19 cellular contexts compared by ENCODE assay signal in genomic region chr4:1002631-1003251, GRCh38. TPM values are rescaled to one million over a fixed set of nuclear protein-coding genes. Genes with fewer than 3 reads are reported as not detected.
A peak's percentile ranks its signal among the peaks of the same experiment; 100 is the strongest.
DNase-seq lines count a peak whose midpoint lies in the region; TF ChIP-seq lines count a peak whose summit lies in the region.
"Had no signal": no experiment of that assay in that cellular context is flagged by ENCODE, and none has a peak within 500 bp of the region (broad histone marks: within the 10 kb centered on the region; RNA-seq: fewer than 3 reads in every experiment).

No MANE protein-coding gene starts in this region.

- DNase-seq in Caco-2, result no peak
- no peak for DNase-seq in hepatocyte (ENCODE audit: low spot score)
- no peak for DNase-seq in neuronal stem cell (ENCODE audit: low spot score)
- no peak for DNase-seq in NCI-H1048 (lab: John Stamatoyannopoulos, UW)
- DNase-seq in SIG-M5 treated with dmso at 0.1 percent for 504 hours (lab: John Stamatoyannopoulos, UW; ENCODE audit: unreplicated experiment), result no peak
- no peak for DNase-seq in vagina (ENCODE audit: extremely low spot score in 2 of 2)
- DNase-seq in NCI-H128 (lab: John Stamatoyannopoulos, UW; ENCODE audit: unreplicated experiment), result no peak
- DNase-seq: activated CD4-positive, alpha-beta T cell treated with anti-CD3 and anti-CD28 coated beads, Interleukin-2, amount 50 U/mL, for 48 hours; activated CD4-positive, CD25-positive, alpha-beta regulatory T cell; activated CD8-positive, alpha-beta memory T cell treated with anti-CD3 and anti-CD28 coated beads, Interleukin-2, amount 50 U/mL, for 48 hours; GDM1; HCEC 1CT; heart right ventricle; NCI-H187; T-helper 9 cell had no signal

- peak overlapping the region; percentile 90 for H3K18ac ChIP-seq in neuronal stem cell (ENCODE audit: low read length)

- peaks cover 22% of the 10 kb centered on the region for H3K36me3 Mint-ChIP-seq in Caco-2 (ENCODE audit: insufficient read depth, unreplicated experiment)

- H2AFZ ChIP-seq in hepatocyte (no peak overlapping the region), neuronal stem cell (ENCODE audit: low read length) (no peak overlapping the region)

- no peaks in the 10 kb centered on the region for H3K79me2 ChIP-seq in hepatocyte

- no peaks in the 10 kb centered on the region for H3K79me1 ChIP-seq in neuronal stem cell (ENCODE audit: low read depth, low read length)

- H3K9me3 ChIP-seq in Caco-2, result peaks cover 7% of the 10 kb centered on the region; the same call in 1 of the 2 replicates
- H3K9me3 ChIP-seq in HUES6 (ENCODE audit: control insufficient read depth, insufficient read depth, low read depth, low read length), result peaks cover 3% of the 10 kb centered on the region; the same call in 1 of the 2 replicates
- H3K9me3 ChIP-seq in hepatocyte (ENCODE audit: low read depth), result no peaks in the 10 kb centered on the region
- H3K9me3 ChIP-seq in neuronal stem cell (replicated peaks in 1 of 2; ENCODE audit: control insufficient read depth in 2 of 2, insufficient read depth in 1 of 2, low read depth in 1 of 2, low read length in 2 of 2), result peaks cover 6% of the 10 kb centered on the region in 2 donors
- H3K9me3 ChIP-seq in vagina, result no peaks in the 10 kb centered on the region
- H3K9me3 ChIP-seq: breast epithelium, heart right ventricle had no signal

- H3K27me3 Mint-ChIP-seq in Caco-2 (ENCODE audit: insufficient read depth, unreplicated experiment), result peaks cover 6% of the 10 kb centered on the region

- POLR2A ChIA-PET in Caco-2 (lab: Charles Lee), result no interaction called here

- H2BK120ac ChIP-seq in neuronal stem cell (ENCODE audit: low read depth, low read length), result no peak overlapping the region

- no peaks in the 10 kb centered on the region for H3K9me2 ChIP-seq in hepatocyte (replicated peaks; ENCODE audit: insufficient read depth)

- H3K4me1 Mint-ChIP-seq in Caco-2 (ENCODE audit: low read depth, unreplicated experiment), result no peaks in the 10 kb centered on the region

- intact Hi-C loops in Caco-2 (cut with micrococcal nuclease; ENCODE audit: unreplicated experiment) (no loop called here), vagina (cut with DNase I) (no loop called here)

- peak overlapping the region; percentile 80 for H3K23ac ChIP-seq in neuronal stem cell (ENCODE audit: low read depth, low read length, poor library complexity)

- H2BK5ac ChIP-seq in neuronal stem cell (ENCODE audit: low read length), result peak overlapping the region; percentile 39

- CTCF ChIA-PET in Caco-2 (lab: Charles Lee), result no interaction called here

- H4K20me1 ChIP-seq in hepatocyte (ENCODE audit: insufficient read depth, poor library complexity, severe bottlenecking), result no peaks in the 10 kb centered on the region

- peak overlapping the region; percentile 73 for H3K4me2 ChIP-seq in hepatocyte
- peak overlapping the region; percentile 45 for H3K4me2 ChIP-seq in neuronal stem cell (ENCODE audit: insufficient read depth, low read length, poor library complexity, severe bottlenecking)

- peaks cover 10% of the 10 kb centered on the region for H3K9me3 Mint-ChIP-seq in Caco-2 (ENCODE audit: unreplicated experiment)

- no peaks in the 10 kb centered on the region for H3K27me3 ChIP-seq in Caco-2 (replicated peaks; ENCODE audit: control insufficient read depth, insufficient read depth, low read length)
- peaks cover 98% of the 10 kb centered on the region for H3K27me3 ChIP-seq in HUES6 (ENCODE audit: control insufficient read depth, insufficient read depth, low read length)
- peaks cover 60% of the 10 kb centered on the region for H3K27me3 ChIP-seq in hepatocyte
- peaks cover 28 to 88% (median 78%) of the 10 kb centered on the region in 3 experiments for H3K27me3 ChIP-seq in neuronal stem cell (ENCODE audit: control insufficient read depth in 3 of 3, insufficient read depth in 3 of 3, low read depth in 1 of 3, low read length in 3 of 3)
- peaks cover 21% of the 10 kb centered on the region for H3K27me3 ChIP-seq in vagina

- no peak overlapping the region for H3K4me3 Mint-ChIP-seq in Caco-2 (ENCODE audit: unreplicated experiment)

- no peak overlapping the region for H3K27ac Mint-ChIP-seq in Caco-2 (ENCODE audit: unreplicated experiment)
- H3K27ac Mint-ChIP-seq: activated T-helper 2 cell treated with anti-CD3 and anti-CD28 coated beads, Interferon-gamma antibody, Interleukin-2, Interleukin-4, amounts not matched to agents 10 μg/mL and 5 μg/mL and 100 μg/mL, durations not matched to agents 14 hours and 24 hours and 36 hours had no signal

- no TSS peak for BruUV-seq in Caco-2 (replicated peaks; lab: Mats Ljungman, UMichigan)

- H4K8ac ChIP-seq in neuronal stem cell (ENCODE audit: low read depth, low read length), result no peak overlapping the region

- H2AK5ac ChIP-seq in neuronal stem cell (ENCODE audit: low read depth, low read length), result peak overlapping the region; percentile 70

- H3K27ac ChIP-seq in HUES6 (ENCODE audit: low read depth, low read length) (no peak overlapping the region), hepatocyte (no peak overlapping the region), neuronal stem cell (replicated peaks; ENCODE audit: low read length) (no peak overlapping the region), vagina (no peak overlapping the region)
- H3K27ac ChIP-seq: breast epithelium, C4-2B, heart right ventricle had no signal

- H3K14ac ChIP-seq in neuronal stem cell (ENCODE audit: low read length), result peak overlapping the region; percentile 21

- H3K9ac ChIP-seq in HUES6 (ENCODE audit: low read length) (no peak overlapping the region), neuronal stem cell (ENCODE audit: low read depth, low read length, poor library complexity) (no peak overlapping the region)

- H3K4me3 ChIP-seq in Caco-2 (ENCODE audit: low read depth, low read length), result peak overlapping the region; percentile 4; the same call in 1 of the 2 replicates
- peak overlapping the region; percentile 56 for H3K4me3 ChIP-seq in HUES6 (ENCODE audit: low read depth, low read length)
- H3K4me3 ChIP-seq in hepatocyte, result no peak overlapping the region
- peak overlapping the region in 1 of 2 donors; percentile 69 for H3K4me3 ChIP-seq in neuronal stem cell (ENCODE audit: low read length in 2 of 2)
- H3K4me3 ChIP-seq in vagina, result peak overlapping the region in 1 of 2 donors; percentile 33
- H3K4me3 ChIP-seq: heart right ventricle had no signal

- no peak overlapping the region for H3K4ac ChIP-seq in neuronal stem cell (ENCODE audit: low read length)

- H3K4me1 ChIP-seq in Caco-2, result peaks cover 5% of the 10 kb centered on the region
- peaks cover 12% of the 10 kb centered on the region for H3K4me1 ChIP-seq in HUES6 (ENCODE audit: control insufficient read depth, insufficient read depth, low read length)
- peaks cover 12% of the 10 kb centered on the region for H3K4me1 ChIP-seq in hepatocyte (ENCODE audit: insufficient read depth)
- H3K4me1 ChIP-seq in neuronal stem cell (ENCODE audit: control insufficient read depth in 2 of 2, insufficient read depth in 1 of 2, low read depth in 1 of 2, low read length in 2 of 2), result peaks cover 7 to 9% of the 10 kb centered on the region in 2 donors
- peaks cover 26% of the 10 kb centered on the region for H3K4me1 ChIP-seq in vagina

- TF ChIP-seq CTCF in Caco-2 (IDR thresholded peaks at IDR 0.05; ENCODE audit: insufficient read depth in 1 of 2, low read depth in 1 of 2, low read length in 1 of 2, severe bottlenecking in 1 of 2, unreplicated experiment in 1 of 2) (no peak), hepatocyte (IDR thresholded peaks at IDR 0.05; ENCODE audit: poor library complexity) (no peak), vagina (IDR thresholded peaks at IDR 0.05) (no peak)

- H2BK12ac ChIP-seq in neuronal stem cell (ENCODE audit: low read length), result no peak overlapping the region

- TF ChIP-seq POLR2A in vagina (IDR thresholded peaks at IDR 0.05), result no peak

- 11% methylated on average over 22 of the region's 75 CpGs for WGBS in hepatocyte (ENCODE audit: low lambda C conversion rate, missing lambda C conversion rate)
- WGBS in neuronal stem cell (ENCODE audit: extremely low coverage in 2 of 2, insufficient read length in 2 of 2, insufficient replicate concordance in 1 of 2), 2 donors, result no CpG with 5 or more reads among the region's 75 CpGs

- peak overlapping the region; percentile 53 for H4K91ac ChIP-seq in neuronal stem cell (ENCODE audit: low read depth, low read length, poor library complexity)

- no peak overlapping the region for H2BK15ac ChIP-seq in neuronal stem cell (ENCODE audit: low read length)

- H3K36me3 ChIP-seq in Caco-2 (ENCODE audit: control insufficient read depth, insufficient read depth, low read length) (no peaks in the 10 kb centered on the region), HUES6 (ENCODE audit: control insufficient read depth, insufficient read depth, low read length) (no peaks in the 10 kb centered on the region), hepatocyte (replicated peaks; ENCODE audit: insufficient read depth, low read depth) (no peaks in the 10 kb centered on the region), neuronal stem cell (replicated peaks in 1 of 2; ENCODE audit: control insufficient read depth in 2 of 2, insufficient read depth in 2 of 2, low read length in 2 of 2) (no peaks in the 10 kb centered on the region), vagina (no peaks in the 10 kb centered on the region)
- H3K36me3 ChIP-seq: breast epithelium, heart right ventricle had no signal

RNA-seq across cellular contexts. Expression of gene FGFRL1, which starts 8.7 kb away (rescaled TPM):
- total RNA-seq in Caco-2 (2022), result 25.4 and 26.0 TPM in 2 replicates
- total RNA-seq in hepatocyte, result 23.1 and 28.1 TPM in 2 replicates
- polyA plus RNA-seq in hepatocyte, result 27.8 and 34.0 TPM in 2 replicates
- 67.8 TPM for polyA plus RNA-seq in neuronal stem cell (2013, experiment 1 of 2)
- 66.3 TPM for polyA plus RNA-seq in neuronal stem cell (2013, experiment 2 of 2)
- total RNA-seq in vagina, result 20.9 TPM

RNA-seq across cellular contexts. Expression of gene SLC26A1, which starts 9.5 kb away (rescaled TPM):
- total RNA-seq in Caco-2 (2022) (8.7 and 9.6 TPM in 2 replicates), hepatocyte (11.9 and 12.6 TPM in 2 replicates), vagina (2.9 TPM)
- polyA plus RNA-seq in hepatocyte, result 9.0 and 9.1 TPM in 2 replicates
- 0.13 TPM for polyA plus RNA-seq in neuronal stem cell (2013, experiment 1 of 2)
- polyA plus RNA-seq in neuronal stem cell (2013, experiment 2 of 2), result 0.15 TPM

RNA-seq across cellular contexts. Expression of gene IDUA, which starts 15.9 kb away (rescaled TPM):
- total RNA-seq in Caco-2 (2022) (26.4 and 26.9 TPM in 2 replicates), hepatocyte (13.1 and 15.5 TPM in 2 replicates), vagina (28.0 TPM)
- polyA plus RNA-seq in hepatocyte, result 82.6 and 103 TPM in 2 replicates
- 6.9 TPM for polyA plus RNA-seq in neuronal stem cell (2013, experiment 1 of 2)
- polyA plus RNA-seq in neuronal stem cell (2013, experiment 2 of 2), result 5.7 TPM

RNA-seq across cellular contexts. Expression of gene DGKQ, which starts 29.4 kb away (rescaled TPM):
- total RNA-seq in Caco-2 (2022) (13.9 and 14.1 TPM in 2 replicates), hepatocyte (13.8 and 17.4 TPM in 2 replicates), vagina (16.2 TPM)
- polyA plus RNA-seq in hepatocyte, result 20.7 and 21.1 TPM in 2 replicates
- 5.4 TPM for polyA plus RNA-seq in neuronal stem cell (2013, experiment 1 of 2)
- polyA plus RNA-seq in neuronal stem cell (2013, experiment 2 of 2), result 5.2 TPM
